Comparison of ENCODE assay signal across 18 cellular contexts in genomic region chr1:115682792-115683191, GRCh38. TPM values are rescaled to one million over a fixed set of nuclear protein-coding genes. Genes with fewer than 3 reads are reported as not detected.
A peak's percentile ranks its signal among the peaks of the same experiment; 100 is the strongest.
DNase-seq lines count a peak whose midpoint lies in the region; ATAC-seq, FAIRE-seq and TF ChIP-seq lines count a peak whose summit lies in the region.
"Had no signal": no experiment of that assay in that cellular context is flagged by ENCODE, and none has a peak within 500 bp of the region (broad histone marks: within the 10 kb centered on the region; RNA-seq: fewer than 3 reads in every experiment).

No MANE protein-coding gene starts in this region.

- no peak overlapping the region for H3K27ac Mint-ChIP-seq in stimulated activated naive CD8-positive, alpha-beta T cell treated with anti-CD3 and anti-CD28 coated beads, Interleukin-15, amount 100 ng/mL, for 72 hours
- H3K27ac Mint-ChIP-seq in T-helper 17 cell = peak overlapping the region; percentile 27
- H3K27ac Mint-ChIP-seq: CD4-positive, alpha-beta memory T cell; HFFc6 had no signal

- no peaks in the 10 kb centered on the region for H3K4me1 Mint-ChIP-seq in stimulated activated naive CD8-positive, alpha-beta T cell treated with anti-CD3 and anti-CD28 coated beads, Interleukin-15, amount 100 ng/mL, for 72 hours
- H3K4me1 Mint-ChIP-seq in T-helper 17 cell = no peaks in the 10 kb centered on the region
- H3K4me1 Mint-ChIP-seq: CD4-positive, alpha-beta memory T cell had no signal

- H3K4me1 ChIP-seq in psoas muscle = peaks cover 18% of the 10 kb centered on the region
- H3K4me1 ChIP-seq: HAP-1 had no signal

- FAIRE-seq in GM19239 (lab: Jason Lieb, UNC) = no peak
- FAIRE-seq: GM12891, H54 had no signal

- no peak for DNase-seq in stimulated activated naive CD8-positive, alpha-beta T cell treated with anti-CD3 and anti-CD28 coated beads, Interleukin-15, amount 100 ng/mL, for 72 hours
- DNase-seq in stimulated activated naive CD8-positive, alpha-beta T cell treated with anti-CD3 and anti-CD28 coated beads, Interleukin-15, Interleukin-2, amounts not matched to agents 100 U/mL and 50 U/mL, for 24 hours = no peak
- DNase-seq in T-helper 17 cell = no peak
- no peak for DNase-seq in psoas muscle
- no peak for DNase-seq in GM19239 (ENCODE audit: insufficient read length, low spot score)
- DNase-seq in NCI-H1694 treated with DMSO at 0.1 percent for 48 hours (lab: John Stamatoyannopoulos, UW) = no peak
- DNase-seq: C1 segment of cervical spinal cord; Calu3; CD4-positive, alpha-beta memory T cell; COR-L47; DMS53; DMS79 treated with DMSO at 0.1 percent for 48 hours; GF-D8; GOT3; HFFc6 had no signal

- 30 to 44% (median 36%) methylated on average over 4 of the region's 4 CpGs for WGBS in psoas muscle, 3 donors

- no peak overlapping the region for H3K4me3 Mint-ChIP-seq in stimulated activated naive CD8-positive, alpha-beta T cell treated with anti-CD3 and anti-CD28 coated beads, Interleukin-15, amount 100 ng/mL, for 72 hours
- no peak overlapping the region for H3K4me3 Mint-ChIP-seq in T-helper 17 cell
- H3K4me3 Mint-ChIP-seq: CD4-positive, alpha-beta memory T cell; HFFc6 had no signal

- intact Hi-C loops in psoas muscle (cut with DNase I) = no loop called here

- no peaks in the 10 kb centered on the region for H3K9me3 ChIP-seq in T-helper 17 cell (ENCODE audit: control insufficient read depth, low read length, poor library complexity, severe bottlenecking)
- no peaks in the 10 kb centered on the region for H3K9me3 ChIP-seq in psoas muscle
- H3K9me3 ChIP-seq: HAP-1 had no signal

- H3K36me3 Mint-ChIP-seq in T-helper 17 cell (ENCODE audit: low read depth) = no peaks in the 10 kb centered on the region

- no peak for TF ChIP-seq CTCF in psoas muscle (IDR thresholded peaks at IDR 0.05)

- peak; percentile 34 for ATAC-seq in stimulated activated naive CD8-positive, alpha-beta T cell treated with anti-CD3 and anti-CD28 coated beads, Interleukin-15, amount 100 ng/mL, for 72 hours
- no peak for ATAC-seq in stimulated activated naive CD8-positive, alpha-beta T cell treated with anti-CD3 and anti-CD28 coated beads, Interleukin-15, Interleukin-2, amounts not matched to agents 100 U/mL and 50 U/mL, for 24 hours
- no peak for ATAC-seq in T-helper 17 cell
- peak; percentile 56 to 66 (median 61) for ATAC-seq in psoas muscle

- H3K36me3 ChIP-seq in psoas muscle (ENCODE audit: insufficient read depth in 1 of 2, low read depth in 1 of 2) = peaks cover 0 to 22% of the 10 kb centered on the region in 2 donors

- H3K27me3 ChIP-seq in psoas muscle (ENCODE audit: insufficient read depth in 3 of 3, low read length in 2 of 3) = no peaks in the 10 kb centered on the region

- H3K4me3 ChIP-seq in psoas muscle = no peak overlapping the region
- H3K4me3 ChIP-seq: HAP-1 had no signal

- H3K27me3 Mint-ChIP-seq in stimulated activated naive CD8-positive, alpha-beta T cell treated with anti-CD3 and anti-CD28 coated beads, Interleukin-15, amount 100 ng/mL, for 72 hours = no peaks in the 10 kb centered on the region
- H3K27me3 Mint-ChIP-seq in T-helper 17 cell = no peaks in the 10 kb centered on the region
- H3K27me3 Mint-ChIP-seq: CD4-positive, alpha-beta memory T cell had no signal

- H3K27ac ChIP-seq in psoas muscle = no peak overlapping the region

- H3K9me3 Mint-ChIP-seq in stimulated activated naive CD8-positive, alpha-beta T cell treated with anti-CD3 and anti-CD28 coated beads, Interleukin-15, amount 100 ng/mL, for 72 hours = no peaks in the 10 kb centered on the region
- H3K9me3 Mint-ChIP-seq: CD4-positive, alpha-beta memory T cell; HFFc6 had no signal

RNA-seq across cellular contexts. Expression of gene VANGL1, which starts 41.0 kb away (rescaled TPM):
- total RNA-seq in T-helper 17 cell (1 to 10 TPM; 2.8 to 3.7 TPM), psoas muscle (1 to 10 TPM; 1.2 to 2.4 (median 1.7) TPM)
- 1 to 10 TPM in 1 of 3 donors, under 1 TPM in 2; 0.48 to 1.1 (median 0.61) TPM for polyA plus RNA-seq in psoas muscle

Comparison
In these comparisons a context has a peak if more than half of its experiments do, and no peak if none do; other contexts are left out.
1. ATAC-seq: peak in stimulated activated naive CD8-positive, alpha-beta T cell treated with anti-CD3 and anti-CD28 coated beads, Interleukin-15, amount 100 ng/mL, for 72 hours (single experiment) and psoas muscle (4 of 4); none in stimulated activated naive CD8-positive, alpha-beta T cell treated with anti-CD3 and anti-CD28 coated beads, Interleukin-15, Interleukin-2, amounts not matched to agents 100 U/mL and 50 U/mL, for 24 hours (single experiment) and T-helper 17 cell (single experiment).